ENCODE assay signal across 8 cellular contexts in genomic region chr17:72120878-72121163, GRCh38. TPM values are rescaled to one million over a fixed set of nuclear protein-coding genes. Genes with fewer than 3 reads are reported as not detected.
DNase-seq lines count a peak whose midpoint lies in the region; ATAC-seq and TF ChIP-seq lines count a peak whose summit lies in the region.

Gene SOX9, plus strand, starts transcription at chr17:72121020. Its CDS starts 372 bp downstream, at chr17:72121392.

- H3K4me1 Mint-ChIP-seq in T-helper 2 cell treated with Interferon-gamma antibody and Interleukin-4, amounts not matched to agents 5 μg/mL and 100 μg/mL, for 36 hours (ENCODE audit: low read depth) = no peaks in the 10 kb centered on the region
- H3K4me1 Mint-ChIP-seq in nephron progenitor cell = peaks cover 68% of the 10 kb centered on the region
- H3K4me1 Mint-ChIP-seq in activated T-helper 2 cell treated with anti-CD3 and anti-CD28 coated beads, Interferon-gamma antibody, Interleukin-2, Interleukin-4, amounts not matched to agents 10 μg/mL and 5 μg/mL and 100 μg/mL, durations not matched to agents 14 hours and 24 hours and 36 hours (ENCODE audit: low read depth) = no peaks in the 10 kb centered on the region

- H3K27me3 ChIP-seq in Karpas-422 (ENCODE audit: low read length) = no peaks in the 10 kb centered on the region

- peaks cover 36% of the 10 kb centered on the region for H3K4me1 ChIP-seq in Karpas-422 (ENCODE audit: low read length)

- peak; percentile 88 for ATAC-seq in SK-N-SH treated with all-trans-retinoic acid at 6 μM for 48 hours

- peak within 1 kb of the TSS; percentile 96 for H3K4me2 ChIP-seq in Karpas-422 (ENCODE audit: low read depth, low read length, poor library complexity, severe bottlenecking)

- H3K27me3 Mint-ChIP-seq in T-helper 2 cell treated with Interferon-gamma antibody and Interleukin-4, amounts not matched to agents 5 μg/mL and 100 μg/mL, for 36 hours (ENCODE audit: low read depth) = peaks cover 81% of the 10 kb centered on the region
- peaks cover 58% of the 10 kb centered on the region for H3K27me3 Mint-ChIP-seq in nephron progenitor cell (ENCODE audit: low read depth, poor library complexity)
- peaks cover 69% of the 10 kb centered on the region for H3K27me3 Mint-ChIP-seq in activated T-helper 2 cell treated with anti-CD3 and anti-CD28 coated beads, Interferon-gamma antibody, Interleukin-2, Interleukin-4, amounts not matched to agents 10 μg/mL and 5 μg/mL and 100 μg/mL, durations not matched to agents 14 hours and 24 hours and 36 hours (ENCODE audit: low read depth)

- H4K20me1 ChIP-seq in Karpas-422 (ENCODE audit: insufficient read depth, low read depth, low read length) = peaks cover 29% of the 10 kb centered on the region

- H3K27ac ChIP-seq in Karpas-422 (ENCODE audit: low read length) = peak within 1 kb of the TSS; percentile 78

- H3K4me3 Mint-ChIP-seq in T-helper 2 cell treated with Interferon-gamma antibody and Interleukin-4, amounts not matched to agents 5 μg/mL and 100 μg/mL, for 36 hours = no peak within 1 kb of the TSS
- peak within 1 kb of the TSS; percentile 96 for H3K4me3 Mint-ChIP-seq in nephron progenitor cell
- H3K4me3 Mint-ChIP-seq in activated T-helper 2 cell treated with anti-CD3 and anti-CD28 coated beads, Interferon-gamma antibody, Interleukin-2, Interleukin-4, amounts not matched to agents 10 μg/mL and 5 μg/mL and 100 μg/mL, durations not matched to agents 14 hours and 24 hours and 36 hours (ENCODE audit: low read depth) = no peak within 1 kb of the TSS

- peak within 1 kb of the TSS; percentile 97 for H3K4me3 ChIP-seq in Karpas-422 (ENCODE audit: low read length)
- peak within 1 kb of the TSS; percentile 83 for H3K4me3 ChIP-seq in fibroblast of villous mesenchyme (ENCODE audit: low read depth, low read length)

- H3K27ac Mint-ChIP-seq in T-helper 2 cell treated with Interferon-gamma antibody and Interleukin-4, amounts not matched to agents 5 μg/mL and 100 μg/mL, for 36 hours = peak within 1 kb of the TSS; percentile 55
- H3K27ac Mint-ChIP-seq in nephron progenitor cell = peak within 1 kb of the TSS; percentile 16
- H3K27ac Mint-ChIP-seq in activated T-helper 2 cell treated with anti-CD3 and anti-CD28 coated beads, Interferon-gamma antibody, Interleukin-2, Interleukin-4, amounts not matched to agents 10 μg/mL and 5 μg/mL and 100 μg/mL, durations not matched to agents 14 hours and 24 hours and 36 hours = no peak within 1 kb of the TSS

- intact Hi-C loops in activated T-helper 2 cell treated with anti-CD3 and anti-CD28 coated beads, Interferon-gamma antibody, Interleukin-2, Interleukin-4, amounts not matched to agents 10 μg/mL and 5 μg/mL and 100 μg/mL, durations not matched to agents 14 hours and 24 hours and 36 hours (cut with micrococcal nuclease) = loop anchor here (5.0 kb wide), 1 partner anchor 1046 kb away; the partner anchor contains the start of gene SSTR2

- no peak for TF ChIP-seq CTCF in fibroblast of villous mesenchyme (IDR thresholded peaks at IDR 0.05; ENCODE audit: insufficient read depth, low read depth, low read length)
- TF ChIP-seq CTCF in nephron progenitor cell (IDR thresholded peaks at IDR 0.05) = no peak

- peaks cover 11% of the 10 kb centered on the region; the same call in 1 of the 2 replicates for H3K79me2 ChIP-seq in Karpas-422 (ENCODE audit: low read length)

- DNase-seq in T-helper 2 cell treated with Interferon-gamma antibody and Interleukin-4, amounts not matched to agents 5 μg/mL and 100 μg/mL, for 36 hours (ENCODE audit: low spot score) = no peak
- no peak for DNase-seq in T-helper 2 cell
- DNase-seq in GOT3 (lab: John Stamatoyannopoulos, UW) = peak; percentile 56
- peak; percentile 96 for DNase-seq in Karpas-422
- DNase-seq in fibroblast of villous mesenchyme (ENCODE audit: low read depth) = peak; percentile 91
- DNase-seq in nephron progenitor cell = peak; percentile 81
- DNase-seq in activated T-helper 2 cell treated with anti-CD3 and anti-CD28 coated beads, Interferon-gamma antibody, Interleukin-2, Interleukin-4, amounts not matched to agents 10 μg/mL and 5 μg/mL and 100 μg/mL, durations not matched to agents 14 hours and 24 hours and 36 hours (ENCODE audit: low spot score) = no peak

- no peaks in the 10 kb centered on the region for H3K36me3 Mint-ChIP-seq in T-helper 2 cell treated with Interferon-gamma antibody and Interleukin-4, amounts not matched to agents 5 μg/mL and 100 μg/mL, for 36 hours (ENCODE audit: low read depth)
- H3K36me3 Mint-ChIP-seq in nephron progenitor cell (ENCODE audit: low read depth) = peaks cover 19% of the 10 kb centered on the region
- H3K36me3 Mint-ChIP-seq in activated T-helper 2 cell treated with anti-CD3 and anti-CD28 coated beads, Interferon-gamma antibody, Interleukin-2, Interleukin-4, amounts not matched to agents 10 μg/mL and 5 μg/mL and 100 μg/mL, durations not matched to agents 14 hours and 24 hours and 36 hours (ENCODE audit: low read depth) = no peaks in the 10 kb centered on the region

- peak within 1 kb of the TSS; percentile 56; the same call in 1 of the 2 replicates for H2AFZ ChIP-seq in Karpas-422 (ENCODE audit: low read length)

- H3K9me3 ChIP-seq in Karpas-422 (ENCODE audit: low read length) = no peaks in the 10 kb centered on the region

- H3K9ac ChIP-seq in Karpas-422 (ENCODE audit: low read length) = peak within 1 kb of the TSS; percentile 98

- H3K9me3 Mint-ChIP-seq in T-helper 2 cell treated with Interferon-gamma antibody and Interleukin-4, amounts not matched to agents 5 μg/mL and 100 μg/mL, for 36 hours = no peaks in the 10 kb centered on the region
- H3K9me3 Mint-ChIP-seq in nephron progenitor cell = no peaks in the 10 kb centered on the region
- H3K9me3 Mint-ChIP-seq in activated T-helper 2 cell treated with anti-CD3 and anti-CD28 coated beads, Interferon-gamma antibody, Interleukin-2, Interleukin-4, amounts not matched to agents 10 μg/mL and 5 μg/mL and 100 μg/mL, durations not matched to agents 14 hours and 24 hours and 36 hours = no peaks in the 10 kb centered on the region

- peaks cover 25% of the 10 kb centered on the region for H3K36me3 ChIP-seq in Karpas-422 (ENCODE audit: insufficient read depth, low read length)

- H3K9me2 ChIP-seq in Karpas-422 (replicated peaks; ENCODE audit: insufficient read depth, low read length) = no peaks in the 10 kb centered on the region

TF ChIP-seq in SK-N-SH treated with all-trans-retinoic acid at 6 μM for 48 hours, 23 proteins besides CTCF, POLR2A, EP300 and RAD21:
- TF ChIP-seq GLIS3 (CRISPR knock-in tag; IDR thresholded peaks at IDR 0.05) = 0 out of 2 replicates have a peak, but pooled peaks have one; percentile 54
- TF ChIP-seq ESRRG (CRISPR knock-in tag; IDR thresholded peaks at IDR 0.05) = no peak
- TF ChIP-seq ZC3H10 (CRISPR knock-in tag; IDR thresholded peaks at IDR 0.05) = no peak
- TF ChIP-seq BACH2 (CRISPR knock-in tag; IDR thresholded peaks at IDR 0.05; ENCODE audit: borderline replicate concordance) = no peak

RNA-seq across cellular contexts. Expression of gene SOX9, which starts in this region (rescaled TPM):
- total RNA-seq in Karpas-422 (2014; rRNA removed; shearing (Covaris generic); ENCODE audit: low replicate concordance) = 26.4 and 30.3 TPM in 2 replicates
- 1.3 and 1.7 TPM in 2 replicates for total RNA-seq in fibroblast of villous mesenchyme
- not detected in 2 replicates for total RNA-seq in activated T-helper 2 cell treated with anti-CD3 and anti-CD28 coated beads, Interferon-gamma antibody, Interleukin-2, Interleukin-4, amounts not matched to agents 10 μg/mL and 5 μg/mL and 100 μg/mL, durations not matched to agents 14 hours and 24 hours and 36 hours

Comparison
In these comparisons a context has a peak if more than half of its experiments do, and no peak if none do; other contexts are left out.
1. RNA of gene SOX9 (total RNA-seq): 26.4 to 30.3 TPM in Karpas-422; 1.3 to 1.7 TPM in fibroblast of villous mesenchyme and not detected in activated T-helper 2 cell treated with anti-CD3 and anti-CD28 coated beads, Interferon-gamma antibody, Interleukin-2, Interleukin-4, amounts not matched to agents 10 μg/mL and 5 μg/mL and 100 μg/mL, durations not matched to agents 14 hours and 24 hours and 36 hours; every median in the first group is over 10 times any median in the second.
2. DNase-seq: peak in GOT3 (single experiment), Karpas-422 (single experiment), fibroblast of villous mesenchyme (single experiment) and nephron progenitor cell (single experiment); none in T-helper 2 cell treated with Interferon-gamma antibody and Interleukin-4, amounts not matched to agents 5 μg/mL and 100 μg/mL, for 36 hours (single experiment), T-helper 2 cell (0 of 5) and activated T-helper 2 cell treated with anti-CD3 and anti-CD28 coated beads, Interferon-gamma antibody, Interleukin-2, Interleukin-4, amounts not matched to agents 10 μg/mL and 5 μg/mL and 100 μg/mL, durations not matched to agents 14 hours and 24 hours and 36 hours (single experiment).